ENCODE assay signal across 4 cellular contexts in genomic region chr1:32345289-32345827, GRCh38.
TF ChIP-seq lines count a peak whose summit lies in the region.

No MANE protein-coding gene starts in this region.

TF ChIP-seq in SK-N-SH treated with all-trans-retinoic acid at 6 μM for 48 hours, 23 proteins besides CTCF, POLR2A, EP300 and RAD21 (continues in another document):
- TF ChIP-seq CSRNP3 (CRISPR knock-in tag; IDR thresholded peaks at IDR 0.05) (no peak), PPARA (CRISPR knock-in tag; IDR thresholded peaks at IDR 0.05; ENCODE audit: borderline replicate concordance) (no peak), TOX (CRISPR knock-in tag; IDR thresholded peaks at IDR 0.05; ENCODE audit: borderline replicate concordance) (no peak), SNAI2 (CRISPR knock-in tag; IDR thresholded peaks at IDR 0.05) (no peak), ZNF565 (CRISPR knock-in tag; conservative IDR thresholded peaks at IDR 0.05; ENCODE audit: low read depth) (no peak), ESRRG (CRISPR knock-in tag; IDR thresholded peaks at IDR 0.05) (no peak), POU6F1 (CRISPR knock-in tag; IDR thresholded peaks at IDR 0.05; ENCODE audit: borderline replicate concordance, low read depth) (no peak), ZNF8 (CRISPR knock-in tag; IDR thresholded peaks at IDR 0.05) (no peak), TCF4 (CRISPR knock-in tag; IDR thresholded peaks at IDR 0.05; ENCODE audit: borderline replicate concordance) (no peak), ISL1 (CRISPR knock-in tag; IDR thresholded peaks at IDR 0.05) (no peak), RARB (CRISPR knock-in tag; IDR thresholded peaks at IDR 0.05) (no peak), ZFP30 (CRISPR knock-in tag; IDR thresholded peaks at IDR 0.05) (no peak), ZFP3 (CRISPR knock-in tag; IDR thresholded peaks at IDR 0.05) (no peak)

TF ChIP-seq in SK-N-SH, 30 proteins besides CTCF, POLR2A, EP300 and RAD21:
- TF ChIP-seq POLR2AphosphoS5 (IDR thresholded peaks at IDR 0.05; ENCODE audit: low read depth, low read length) = no peak
- TF ChIP-seq GABPA (IDR thresholded peaks at IDR 0.05; ENCODE audit: low read depth) = no peak
- TF ChIP-seq RCOR1 (IDR thresholded peaks at IDR 0.05; ENCODE audit: low read length) = no peak
- TF ChIP-seq ZBTB33 (IDR thresholded peaks at IDR 0.05; ENCODE audit: borderline replicate concordance, low read depth) = no peak
- no peak for TF ChIP-seq USF1 (IDR thresholded peaks at IDR 0.05; ENCODE audit: borderline replicate concordance, low read depth)
- no peak for TF ChIP-seq SMC3 (IDR thresholded peaks at IDR 0.05; ENCODE audit: low read depth, low read length)
- TF ChIP-seq IRF3 (IDR thresholded peaks at IDR 0.05; ENCODE audit: low read depth, low read length) = no peak
- no peak for TF ChIP-seq JUND (IDR thresholded peaks at IDR 0.05)
- TF ChIP-seq NRF1 (IDR thresholded peaks at IDR 0.05; ENCODE audit: low read depth, low read length) = no peak
- no peak for TF ChIP-seq TAF1 (IDR thresholded peaks at IDR 0.05; ENCODE audit: borderline replicate concordance, low read depth, low read length)

TF ChIP-seq in H1, 55 proteins besides CTCF, POLR2A, EP300 and RAD21:
- TF ChIP-seq E2F6 (IDR thresholded peaks at IDR 0.05) = no peak
- TF ChIP-seq CTBP2 (IDR thresholded peaks at IDR 0.05; ENCODE audit: borderline replicate concordance, insufficient read depth, insufficient read length, low read length) = no peak
- TF ChIP-seq BCL11A (IDR thresholded peaks at IDR 0.05; ENCODE audit: low read depth in 2 of 2, low read length in 2 of 2) = no peak
- TF ChIP-seq RXRA (IDR thresholded peaks at IDR 0.05; ENCODE audit: insufficient read depth, low read depth, low read length) = no peak
- no peak for TF ChIP-seq EGR1 (IDR thresholded peaks at IDR 0.05; ENCODE audit: borderline replicate concordance, low read depth, low read length)
- no peak for TF ChIP-seq CBX8 (IDR thresholded peaks at IDR 0.05; ENCODE audit: borderline replicate concordance, low read depth, low read length)
- TF ChIP-seq TBP (IDR thresholded peaks at IDR 0.05; ENCODE audit: low read depth, low read length) = no peak
TF ChIP-seq in H1: peak in this region for 0.

TF ChIP-seq in GM23338, 12 proteins besides CTCF, POLR2A, EP300 and RAD21:
- TF ChIP-seq EZH2 (IDR thresholded peaks at IDR 0.05; ENCODE audit: low read depth, unreplicated experiment) (no peak), CREB1 (CRISPR knock-in tag; IDR thresholded peaks at IDR 0.05; ENCODE audit: low read depth) (no peak), POLR2AphosphoS5 (IDR thresholded peaks at IDR 0.05; ENCODE audit: low read depth) (no peak), REST (IDR thresholded peaks at IDR 0.05; ENCODE audit: unreplicated experiment) (no peak), ZNF114 (CRISPR knock-in tag; IDR thresholded peaks at IDR 0.05) (no peak)
